12 cellular contexts compared by ENCODE assay signal in genomic region chr3:156307704-156308103, GRCh38.
DNase-seq lines count a peak whose midpoint lies in the region; ATAC-seq, FAIRE-seq and TF ChIP-seq lines count a peak whose summit lies in the region.
"Had no signal": no experiment of that assay in that cellular context is flagged by ENCODE, and none has a peak within 500 bp of the region (broad histone marks: within the 10 kb centered on the region; RNA-seq: fewer than 3 reads in every experiment).

No MANE protein-coding gene starts in this region.

- intact Hi-C loops in HCT116 (cut with micrococcal nuclease) = no loop called here
- intact Hi-C loops in left cardiac atrium (cut with DNase I) = no loop called here
- intact Hi-C loops in CD8-positive, alpha-beta T cell (cut with DNase I, micrococcal nuclease) = no loop called here

- no peak for TF ChIP-seq RAD21 in HCT116 (IDR thresholded peaks at IDR 0.05; ENCODE audit: low read depth)

- H3K4me1 ChIP-seq in HCT116 (ENCODE audit: control insufficient read depth in 1 of 2, insufficient read depth in 2 of 2, low read length in 2 of 2) (peaks cover 0 to 7% of the 10 kb centered on the region in 2 experiments; a peak in 1 of 4 replicates), small intestine (ENCODE audit: control insufficient read depth in 2 of 2, insufficient read depth in 1 of 2, low read depth in 1 of 2, low read length in 1 of 2) (no peaks in the 10 kb centered on the region), mesendoderm (ENCODE audit: control insufficient read depth, low read depth, low read length) (no peaks in the 10 kb centered on the region)
- H3K4me1 ChIP-seq in CD8-positive, alpha-beta T cell (ENCODE audit: insufficient read depth, low read length) = no peaks in the 10 kb centered on the region
- H3K4me1 ChIP-seq: Caco-2 had no signal

- H2AK5ac ChIP-seq in mesendoderm (ENCODE audit: low read length) = no peak overlapping the region

- CTCF ChIA-PET in HCT116 (lab: Charles Lee) = interaction anchor here (1.4 kb wide), 1 partner anchor 10 kb away, joined by 3 read pairs; no protein-coding TSS in a partner anchor
- CTCF ChIA-PET in CD8-positive, alpha-beta T cell (lab: Charles Lee) = no interaction called here

- H4K8ac ChIP-seq in mesendoderm (ENCODE audit: low read depth, low read length) = no peak overlapping the region

- H2BK15ac ChIP-seq in mesendoderm (replicated peaks; ENCODE audit: low read depth) = no peak overlapping the region

- H2AFZ ChIP-seq in HCT116 (ENCODE audit: low read depth, low read length, poor library complexity, severe bottlenecking) = no peak overlapping the region

- H3K4me3 Mint-ChIP-seq in CD8-positive, alpha-beta T cell = no peak overlapping the region
- no peak overlapping the region for H3K4me3 Mint-ChIP-seq in natural killer cell treated with Interleukin-12 subunit alpha and Interleukin-12 subunit beta and Interleukin-15 and Interleukin-18, amount 100 ng/mL, for 72 hours

- BruUV-seq in HCT116 (replicated peaks; lab: Mats Ljungman, UMichigan) = no TSS peak

- no peaks in the 10 kb centered on the region for H3K79me1 ChIP-seq in mesendoderm (ENCODE audit: low read length)

- no peak overlapping the region for H2BK5ac ChIP-seq in mesendoderm (ENCODE audit: low read length)

- 26 to 38% (median 35%) methylated on average over 4 of the region's 4 CpGs for WGBS in small intestine, 3 donors
- no CpG with 5 or more reads among the region's 4 CpGs for WGBS in mesendoderm (ENCODE audit: extremely low coverage, insufficient coverage, low lambda C conversion rate)

- H3K4me1 Mint-ChIP-seq in CD8-positive, alpha-beta T cell (ENCODE audit: low read depth) = no peaks in the 10 kb centered on the region
- H3K4me1 Mint-ChIP-seq in natural killer cell treated with Interleukin-12 subunit alpha and Interleukin-12 subunit beta and Interleukin-15 and Interleukin-18, amount 100 ng/mL, for 72 hours (ENCODE audit: low read depth in 2 of 2) = no peaks in the 10 kb centered on the region

- POLR2A ChIA-PET in HCT116 (lab: Charles Lee) = no interaction called here
- POLR2A ChIA-PET in CD8-positive, alpha-beta T cell (lab: Charles Lee) = no interaction called here

- H4K20me1 ChIP-seq in HCT116 (ENCODE audit: insufficient read depth) = no peaks in the 10 kb centered on the region

- no peak overlapping the region for H3K9ac ChIP-seq in HCT116 (ENCODE audit: low read length)
- no peak overlapping the region for H3K9ac ChIP-seq in mesendoderm (ENCODE audit: low read length)

- no peak overlapping the region for H3K4ac ChIP-seq in mesendoderm (ENCODE audit: low read depth, low read length)

- H3K27me3 Mint-ChIP-seq in CD8-positive, alpha-beta T cell (ENCODE audit: low read depth) = peaks cover 6% of the 10 kb centered on the region
- H3K27me3 Mint-ChIP-seq in natural killer cell treated with Interleukin-12 subunit alpha and Interleukin-12 subunit beta and Interleukin-15 and Interleukin-18, amount 100 ng/mL, for 72 hours = peaks cover 11 to 37% of the 10 kb centered on the region in 2 donors

- no peak overlapping the region for H2BK120ac ChIP-seq in mesendoderm (ENCODE audit: low read depth, low read length)

- no peaks in the 10 kb centered on the region for H3K27me3 ChIP-seq in HCT116 (ENCODE audit: insufficient read depth, low read length)
- H3K27me3 ChIP-seq in brain microvascular endothelial cell (replicated peaks) = no peaks in the 10 kb centered on the region
- H3K27me3 ChIP-seq in small intestine (ENCODE audit: control insufficient read depth in 2 of 2, insufficient read depth in 2 of 2, low read length in 2 of 2) = no peaks in the 10 kb centered on the region
- no peaks in the 10 kb centered on the region for H3K27me3 ChIP-seq in CD8-positive, alpha-beta T cell (ENCODE audit: insufficient read depth, low read length)
- no peaks in the 10 kb centered on the region for H3K27me3 ChIP-seq in mesendoderm (ENCODE audit: insufficient read depth, low read length, poor library complexity)

- in situ Hi-C loops in brain microvascular endothelial cell (cut with HindIII; ENCODE audit: low pct_ligation_motif_present, low sequenced_read_pairs) = no loop called here

- H3K9me3 Mint-ChIP-seq in CD8-positive, alpha-beta T cell = no peaks in the 10 kb centered on the region
- no peaks in the 10 kb centered on the region for H3K9me3 Mint-ChIP-seq in natural killer cell treated with Interleukin-12 subunit alpha and Interleukin-12 subunit beta and Interleukin-15 and Interleukin-18, amount 100 ng/mL, for 72 hours

- no peak overlapping the region for H3K18ac ChIP-seq in mesendoderm (ENCODE audit: low read length)

- H3K9me3 ChIP-seq in HCT116 (ENCODE audit: control insufficient read depth in 1 of 2, insufficient read depth in 1 of 2, low read depth in 1 of 2, low read length in 2 of 2) (no peaks in the 10 kb centered on the region), small intestine (ENCODE audit: control insufficient read depth, low read depth) (no peaks in the 10 kb centered on the region)
- no peaks in the 10 kb centered on the region for H3K9me3 ChIP-seq in CD8-positive, alpha-beta T cell (ENCODE audit: low read length)
- H3K9me3 ChIP-seq: Caco-2 had no signal

- RAD21 ChIA-PET in HCT116 (lab: Charles Lee; ENCODE audit: low non-redundant PET in 1 of 2, low total read pairs in 2 of 2, uncharacterized antibody in 2 of 2, unreplicated experiment in 2 of 2) = no interaction called here

- H3K27ac ChIP-seq in HCT116 (ENCODE audit: low read depth, low read length) (no peak overlapping the region), brain microvascular endothelial cell (no peak overlapping the region), small intestine (ENCODE audit: low read depth in 1 of 2, low read length in 1 of 2) (no peak overlapping the region), mesendoderm (ENCODE audit: low read depth, low read length) (no peak overlapping the region)
- no peak overlapping the region for H3K27ac ChIP-seq in CD8-positive, alpha-beta T cell (ENCODE audit: low read depth, low read length)

- H3K56ac ChIP-seq in mesendoderm (ENCODE audit: low read length) = no peak overlapping the region

- H3K9me2 ChIP-seq in HCT116 (ENCODE audit: insufficient read depth) = no peaks in the 10 kb centered on the region

- TF ChIP-seq POLR2A in HCT116 (IDR thresholded peaks at IDR 0.05; ENCODE audit: borderline replicate concordance, extremely low read depth, insufficient read depth, insufficient read length) = no peak

- no peaks in the 10 kb centered on the region for H3K36me3 Mint-ChIP-seq in CD8-positive, alpha-beta T cell
- H3K36me3 Mint-ChIP-seq in natural killer cell treated with Interleukin-12 subunit alpha and Interleukin-12 subunit beta and Interleukin-15 and Interleukin-18, amount 100 ng/mL, for 72 hours = no peaks in the 10 kb centered on the region

- H3K27ac Mint-ChIP-seq in CD8-positive, alpha-beta T cell = no peak overlapping the region
- H3K27ac Mint-ChIP-seq in natural killer cell treated with Interleukin-12 subunit alpha and Interleukin-12 subunit beta and Interleukin-15 and Interleukin-18, amount 100 ng/mL, for 72 hours = no peak overlapping the region

- no peaks in the 10 kb centered on the region for H3K79me2 ChIP-seq in HCT116 (ENCODE audit: insufficient read depth, low read length)
- H3K79me2 ChIP-seq in mesendoderm (ENCODE audit: control insufficient read depth, insufficient read depth, low read length) = no peaks in the 10 kb centered on the region

- H3K4me2 ChIP-seq in HCT116 (ENCODE audit: low read length) (peak overlapping the region; percentile 6; the same call in 1 of the 2 replicates), mesendoderm (ENCODE audit: low read length) (no peak overlapping the region)

- TF ChIP-seq CTCF in HCT116 (IDR thresholded peaks at IDR 0.05 in 2 of 3, conservative IDR thresholded peaks at IDR 0.05 in 1 of 3; ENCODE audit: borderline replicate concordance in 1 of 3, insufficient read depth in 1 of 3, low read depth in 2 of 3, low read length in 2 of 3) (no peak), brain microvascular endothelial cell (IDR thresholded peaks at IDR 0.05; ENCODE audit: low read depth, low read length, missing control alignments) (no peak)
- no peak for TF ChIP-seq CTCF in CD8-positive, alpha-beta T cell (IDR thresholded peaks at IDR 0.05)

- peak; percentile 42; the same call in 1 of the 2 replicates for ATAC-seq in HCT116
- ATAC-seq in left cardiac atrium = peak; percentile 47 to 83
- no peak for ATAC-seq in GM19324 (IDR thresholded peaks at IDR 0.05; ENCODE audit: low FRiP score, unreplicated experiment)
- no peak for ATAC-seq in CD8-positive, alpha-beta T cell
- ATAC-seq in natural killer cell treated with Interleukin-12 subunit alpha and Interleukin-12 subunit beta and Interleukin-15 and Interleukin-18, amount 100 ng/mL, for 72 hours = no peak
- ATAC-seq: left lobe of liver had no signal

- DNase-seq in HCT116 (ENCODE audit: low read depth, low spot score) = no peak
- peak; percentile 93 for DNase-seq in brain microvascular endothelial cell
- DNase-seq in left cardiac atrium = peak; percentile 83
- DNase-seq in small intestine = peak; percentile 14
- no peak for DNase-seq in CD8-positive, alpha-beta T cell
- DNase-seq in mesendoderm = no peak
- no peak for DNase-seq in natural killer cell treated with Interleukin-12 subunit alpha and Interleukin-12 subunit beta and Interleukin-15 and Interleukin-18, amount 100 ng/mL, for 72 hours (ENCODE audit: low spot score)
- DNase-seq: activated naive CD4-positive, alpha-beta T cell; Caco-2; NCI-H2081 had no signal

- H3K23ac ChIP-seq in mesendoderm (ENCODE audit: low read length) = no peak overlapping the region

- H3K4me3 ChIP-seq in HCT116 (replicated peaks in 1 of 2; ENCODE audit: low read depth in 1 of 2, low read length in 2 of 2) (no peak overlapping the region), brain microvascular endothelial cell (ENCODE audit: low read depth, low read length) (no peak overlapping the region), small intestine (ENCODE audit: low read depth in 1 of 2, low read length in 2 of 2) (no peak overlapping the region), mesendoderm (ENCODE audit: low read length) (no peak overlapping the region)
- H3K4me3 ChIP-seq in CD8-positive, alpha-beta T cell (ENCODE audit: low read depth, low read length) = no peak overlapping the region

- no peaks in the 10 kb centered on the region for H3K36me3 ChIP-seq in HCT116 (ENCODE audit: control insufficient read depth in 1 of 2, insufficient read depth in 2 of 2, low read length in 2 of 2)
- H3K36me3 ChIP-seq in brain microvascular endothelial cell (replicated peaks) = no peaks in the 10 kb centered on the region
- H3K36me3 ChIP-seq in small intestine (ENCODE audit: control insufficient read depth in 2 of 2, insufficient read depth in 2 of 2, low read length in 2 of 2) = no peaks in the 10 kb centered on the region
- H3K36me3 ChIP-seq in CD8-positive, alpha-beta T cell (ENCODE audit: insufficient read depth, low read length) = no peaks in the 10 kb centered on the region
- H3K36me3 ChIP-seq in mesendoderm (ENCODE audit: control insufficient read depth, insufficient read depth, low read length) = no peaks in the 10 kb centered on the region

- FAIRE-seq in small intestine (lab: Jason Lieb, UNC) = no peak

- H4K5ac ChIP-seq in mesendoderm (ENCODE audit: low read length) = no peak overlapping the region

TF ChIP-seq in HCT116, 20 proteins besides CTCF, POLR2A, EP300 and RAD21:
- 0 out of 2 replicates have a peak, but pooled peaks have one; percentile 9 for TF ChIP-seq FOSL1 (IDR thresholded peaks at IDR 0.05; ENCODE audit: low read depth)
- no peak for TF ChIP-seq POLR2AphosphoS5 (IDR thresholded peaks at IDR 0.05; ENCODE audit: low read depth, low read length)

Comparison
In these comparisons a context has a peak if more than half of its experiments do, and no peak if none do; other contexts are left out.
1. ATAC-seq: peak in HCT116 (single experiment) and left cardiac atrium (2 of 2); none in GM19324 (single experiment), CD8-positive, alpha-beta T cell (single experiment) and natural killer cell treated with Interleukin-12 subunit alpha and Interleukin-12 subunit beta and Interleukin-15 and Interleukin-18, amount 100 ng/mL, for 72 hours (0 of 2).
2. DNase-seq: peak in brain microvascular endothelial cell (single experiment), left cardiac atrium (single experiment) and small intestine (single experiment); none in HCT116 (single experiment), CD8-positive, alpha-beta T cell (0 of 7), mesendoderm (single experiment) and natural killer cell treated with Interleukin-12 subunit alpha and Interleukin-12 subunit beta and Interleukin-15 and Interleukin-18, amount 100 ng/mL, for 72 hours (single experiment).